In genomic region chr20:16729080-16729479, GRCh38 we compare ENCODE assay signal across 9 cellular contexts. TPM values are rescaled to one million over a fixed set of nuclear protein-coding genes. Genes with fewer than 3 reads are reported as not detected.
DNase-seq lines count a peak whose midpoint lies in the region; ATAC-seq and TF ChIP-seq lines count a peak whose summit lies in the region.
"Had no signal": no experiment of that assay in that cellular context is flagged by ENCODE, and none has a peak within 500 bp of the region (broad histone marks: within the 10 kb centered on the region; RNA-seq: fewer than 3 reads in every experiment).

No MANE protein-coding gene starts in this region.

- ATAC-seq in HG02763 (IDR thresholded peaks at IDR 0.05; ENCODE audit: unreplicated experiment): no peak

- no peak for DNase-seq in activated naive CD4-positive, alpha-beta T cell treated with anti-CD3 and anti-CD28 coated beads, Interleukin-2, amount 10 ng/mL, durations not matched to agents 7 days and 5 days
- DNase-seq in activated naive CD4-positive, alpha-beta T cell (lab: John Stamatoyannopoulos, UW): no peak
- no peak for DNase-seq in adipocyte (ENCODE audit: low read depth)
- no peak for DNase-seq in transverse colon
- no peak for DNase-seq in stimulated activated CD4-positive, alpha-beta T cell treated with anti-CD3 and anti-CD28 coated beads, Interleukin-4, amount 100 ng/mL, for 24 hours
- no peak for DNase-seq in RKO (ENCODE audit: low spot score)

- peak overlapping the region; percentile 98 for H3K27ac Mint-ChIP-seq in activated naive CD4-positive, alpha-beta T cell treated with anti-CD3 and anti-CD28 coated beads, Interleukin-2, amount 10 ng/mL, durations not matched to agents 7 days and 5 days

- TF ChIP-seq POLR2A in transverse colon (IDR thresholded peaks at IDR 0.05): no peak

- H3K4me1 Mint-ChIP-seq in activated naive CD4-positive, alpha-beta T cell treated with anti-CD3 and anti-CD28 coated beads, Interleukin-2, amount 10 ng/mL, durations not matched to agents 7 days and 5 days: peaks cover 45% of the 10 kb centered on the region

- H3K27ac ChIP-seq in mesodermal cell (ENCODE audit: low read depth, low read length, severe bottlenecking) (peak overlapping the region; percentile 11), transverse colon (peak overlapping the region in 3 of 4 donors; percentile 75 to 92 (median 89))

- TF ChIP-seq CTCF in transverse colon (IDR thresholded peaks at IDR 0.05): no peak

- peaks cover 6% of the 10 kb centered on the region for H3K9me3 Mint-ChIP-seq in activated naive CD4-positive, alpha-beta T cell treated with anti-CD3 and anti-CD28 coated beads, Interleukin-2, amount 10 ng/mL, durations not matched to agents 7 days and 5 days

- H3K36me3 Mint-ChIP-seq in activated naive CD4-positive, alpha-beta T cell treated with anti-CD3 and anti-CD28 coated beads, Interleukin-2, amount 10 ng/mL, durations not matched to agents 7 days and 5 days: peaks cover 44% of the 10 kb centered on the region

- intact Hi-C loops in transverse colon (cut with DNase I; ENCODE audit: low total_unique reads): no loop called here

- H3K9me3 ChIP-seq in adipocyte (ENCODE audit: control insufficient read depth, low read length) (peaks cover 7% of the 10 kb centered on the region), mesodermal cell (ENCODE audit: control insufficient read depth, low read length) (no peaks in the 10 kb centered on the region), transverse colon (no peaks in the 10 kb centered on the region)
- H3K9me3 ChIP-seq: SJSA1 had no signal

- TF ChIP-seq EP300 in transverse colon (IDR thresholded peaks at IDR 0.05; ENCODE audit: low read depth): no peak

- peaks cover 12% of the 10 kb centered on the region for H3K27me3 Mint-ChIP-seq in activated naive CD4-positive, alpha-beta T cell treated with anti-CD3 and anti-CD28 coated beads, Interleukin-2, amount 10 ng/mL, durations not matched to agents 7 days and 5 days

- CTCF ChIA-PET in activated naive CD4-positive, alpha-beta T cell treated with anti-CD3 and anti-CD28 coated beads, Interleukin-2, amount 10 ng/mL, durations not matched to agents 7 days and 5 days (lab: Charles Lee): interaction anchor here (1.0 kb wide), 1 partner anchor 10 kb away, joined by 3 read pairs; no protein-coding TSS in a partner anchor

- in situ Hi-C loops in transverse colon (cut with MboI; ENCODE audit: low pct_ligation_motif_present in 1 of 4, low pct_unique_long_range_greater_than_20kb in 1 of 4, low sequenced_read_pairs in 3 of 4): loop anchor here in 1 of 4 donors (25.0 kb wide), 1 partner anchor 217 kb away; no protein-coding TSS in a partner anchor

- H3K4me3 Mint-ChIP-seq in activated naive CD4-positive, alpha-beta T cell treated with anti-CD3 and anti-CD28 coated beads, Interleukin-2, amount 10 ng/mL, durations not matched to agents 7 days and 5 days: peak overlapping the region; percentile 99

- H3K36me3 ChIP-seq in adipocyte (ENCODE audit: control insufficient read depth, insufficient read depth, low read length, severe bottlenecking): peaks cover 22% of the 10 kb centered on the region
- peaks cover 15% of the 10 kb centered on the region for H3K36me3 ChIP-seq in mesodermal cell (ENCODE audit: control insufficient read depth, insufficient read depth, low read length)
- peaks cover 0 to 14% (median 8%) of the 10 kb centered on the region in 4 donors for H3K36me3 ChIP-seq in transverse colon

- H3K27me3 ChIP-seq in adipocyte (replicated peaks; ENCODE audit: control insufficient read depth, insufficient read depth, low read length) (no peaks in the 10 kb centered on the region), transverse colon (peaks cover 37% of the 10 kb centered on the region)

- H3K9ac ChIP-seq in adipocyte (ENCODE audit: low read length): no peak overlapping the region

- 88 to 100% methylated on average over 1 of the region's 1 CpG for WGBS in mesodermal cell (ENCODE audit: insufficient coverage in 2 of 2), 2 experiments
- WGBS in transverse colon (ENCODE audit: low coverage in 1 of 2), 2 donors: 80 to 100% methylated on average over 1 of the region's 1 CpG

- H3K4me3 ChIP-seq in adipocyte (ENCODE audit: low read length) (peak overlapping the region; percentile 100), mesodermal cell (ENCODE audit: extremely low read depth, insufficient read depth, low read length, poor library complexity, severe bottlenecking) (peak overlapping the region; percentile 78), transverse colon (peak overlapping the region in 1 of 4 donors; percentile 94)

- H3K4me1 ChIP-seq in adipocyte (ENCODE audit: control insufficient read depth, insufficient read depth, low read length) (peaks cover 24% of the 10 kb centered on the region), mesodermal cell (ENCODE audit: control insufficient read depth, insufficient read depth, low read length, poor library complexity, severe bottlenecking) (peaks cover 6% of the 10 kb centered on the region), transverse colon (peaks cover 0 to 19% (median 12%) of the 10 kb centered on the region in 4 donors)

RNA-seq across cellular contexts. Expression of gene SNRPB2, which starts 0.7 kb away (rescaled TPM):
- 92.2 TPM for polyA plus RNA-seq in mesodermal cell (2013, experiment 1 of 2)
- 101 TPM for polyA plus RNA-seq in mesodermal cell (2013, experiment 2 of 2)
- total RNA-seq in transverse colon: 10 to 100 TPM; 20.3 to 52.1 (median 30.9) TPM

RNA-seq across cellular contexts. Expression of gene OTOR, which starts 19.1 kb away (rescaled TPM):
- not detected for polyA plus RNA-seq in mesodermal cell (2013, experiment 1 of 2)
- not detected for polyA plus RNA-seq in mesodermal cell (2013, experiment 2 of 2)
- total RNA-seq in transverse colon: not detected
- total RNA-seq: SJSA1 had no signal
